ENCODE assay signal across 11 cellular contexts in the genomic region with DNA sequence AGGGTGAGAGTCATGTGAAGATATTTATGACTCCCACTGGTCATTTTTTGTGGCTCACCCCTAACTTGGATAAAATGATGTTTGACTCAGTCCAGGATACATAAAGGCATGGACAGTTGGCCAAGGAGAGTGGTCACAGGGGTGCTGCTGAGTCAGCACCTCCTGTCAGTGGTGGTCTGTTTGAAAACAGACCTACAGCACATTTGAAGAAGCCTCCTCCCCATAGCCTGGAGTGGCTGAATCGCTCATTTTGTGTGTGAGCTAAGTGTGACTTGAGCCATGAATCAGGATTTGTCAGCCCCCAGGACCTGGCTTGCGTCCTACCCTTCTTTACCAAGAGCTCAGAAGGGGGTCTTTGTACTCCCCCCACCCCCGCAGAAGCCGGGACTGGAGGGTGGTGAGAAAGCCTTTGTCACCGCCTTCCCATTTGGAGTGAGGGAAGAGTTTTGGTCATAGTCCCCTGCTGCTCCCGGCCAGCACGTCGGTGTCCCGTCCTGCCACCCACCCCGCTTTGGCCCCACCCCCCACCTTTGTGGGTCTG. TPM values are rescaled to one million over a fixed set of nuclear protein-coding genes. Genes with fewer than 3 reads are reported as not detected.
A peak's percentile ranks its signal among the peaks of the same experiment; 100 is the strongest.
DNase-seq lines count a peak whose midpoint lies in the region; ATAC-seq and TF ChIP-seq lines count a peak whose summit lies in the region.
"Had no signal": no experiment of that assay in that cellular context is flagged by ENCODE, and none has a peak within 500 bp of the region (broad histone marks: within the 10 kb centered on the region; RNA-seq: fewer than 3 reads in every experiment).

No MANE protein-coding gene starts in this region.

- H3K4me1 Mint-ChIP-seq in WTC11 (peaks cover 74% of the 10 kb centered on the region), glutamatergic neuron (ENCODE audit: low read depth, unreplicated experiment) (peaks cover 54% of the 10 kb centered on the region)

- CTCF ChIA-PET in HEK293 (lab: Yijun Ruan, JAX), result interaction anchor here (0.7 to 2.3 kb wide), 3 partner anchors 7 to 470 kb away, joined by 3 to 6 read pairs (median 3); no protein-coding TSS in a partner anchor
- CTCF ChIA-PET in WTC11 (lab: Charles Lee), result interaction anchor here (1.1 to 1.2 kb wide), 2 partner anchors 80 to 193 kb away, joined by 3 to 5 read pairs; no protein-coding TSS in a partner anchor

- H3K27me3 Mint-ChIP-seq in WTC11 (ENCODE audit: low read depth) (no peaks in the 10 kb centered on the region), glutamatergic neuron (ENCODE audit: unreplicated experiment) (no peaks in the 10 kb centered on the region)

- DNase-seq in WTC11 (ENCODE audit: low spot score) (peak; percentile 42), glutamatergic neuron (no peak), stromal cell of bone marrow (ENCODE audit: low read depth) (peak; percentile 94), globus pallidus (ENCODE audit: low spot score) (no peak), BE2C (no peak)
- DNase-seq: effector CD8-positive, alpha-beta T cell; T-cell had no signal

- H3K4me3 ChIP-seq in HEK293 (ENCODE audit: low read depth, low read length), result no peak overlapping the region; the same call in 1 of the 2 replicates
- H3K4me3 ChIP-seq in BE2C (ENCODE audit: low read depth, low read length), result no peak overlapping the region

- H3K4me1 ChIP-seq in HEK293 (ENCODE audit: control insufficient read depth, insufficient read depth, low read length), result peaks cover 61% of the 10 kb centered on the region
- peaks cover 23% of the 10 kb centered on the region for H3K4me1 ChIP-seq in BE2C

- no peaks in the 10 kb centered on the region for H3K9me3 Mint-ChIP-seq in WTC11
- peaks cover 2% of the 10 kb centered on the region for H3K9me3 Mint-ChIP-seq in glutamatergic neuron (ENCODE audit: unreplicated experiment)
- H3K9me3 Mint-ChIP-seq: activated T-helper 1 cell treated with anti-CD3 and anti-CD28 coated beads, Interleukin-12 subunit alpha, Interleukin-12 subunit beta, Interleukin-2, Interleukin-4 antibody, amounts not matched to agents 30 ng/mL and 10 ng/mL and 1 ng/mL, durations not matched to agents 14 hours and 24 hours and 36 hours; T-cell had no signal

- no peaks in the 10 kb centered on the region for H3K9me3 ChIP-seq in HEK293 (ENCODE audit: control insufficient read depth, insufficient read depth, low read depth, low read length)
- no peaks in the 10 kb centered on the region for H3K9me3 ChIP-seq in BE2C

- H3K36me3 ChIP-seq in HEK293 (ENCODE audit: control insufficient read depth in 2 of 2, insufficient read depth in 1 of 2, low read length in 2 of 2), result no peaks in the 10 kb centered on the region
- H3K36me3 ChIP-seq in BE2C, result no peaks in the 10 kb centered on the region

- H3K4me3 Mint-ChIP-seq in WTC11 (peak overlapping the region; percentile 17; the same call in 1 of the 2 replicates), glutamatergic neuron (ENCODE audit: unreplicated experiment) (no peak overlapping the region)
- H3K4me3 Mint-ChIP-seq: activated T-helper 1 cell treated with anti-CD3 and anti-CD28 coated beads, Interleukin-12 subunit alpha, Interleukin-12 subunit beta, Interleukin-2, Interleukin-4 antibody, amounts not matched to agents 30 ng/mL and 10 ng/mL and 1 ng/mL, durations not matched to agents 14 hours and 24 hours and 36 hours; T-cell had no signal

- ATAC-seq in WTC11, result peak; percentile 35
- ATAC-seq in GM18861 (IDR thresholded peaks at IDR 0.05; ENCODE audit: unreplicated experiment), result no peak
- no peak for ATAC-seq in GM18502 (IDR thresholded peaks at IDR 0.05; ENCODE audit: poor library complexity, unreplicated experiment)
- ATAC-seq: T-cell had no signal

- H3K36me3 Mint-ChIP-seq in WTC11, result no peaks in the 10 kb centered on the region
- no peaks in the 10 kb centered on the region for H3K36me3 Mint-ChIP-seq in glutamatergic neuron (ENCODE audit: unreplicated experiment)
- H3K36me3 Mint-ChIP-seq: T-cell had no signal

- peak overlapping the region; percentile 2; the same call in 1 of the 2 replicates for H3K27ac ChIP-seq in HEK293 (ENCODE audit: extremely low read depth, low read depth, low read length)

- POLR2A ChIA-PET in HEK293 (lab: Yijun Ruan, JAX) (interaction anchor here (0.9 kb wide), 1 partner anchor 40 kb away, joined by 4 read pairs; no protein-coding TSS in a partner anchor), WTC11 (lab: Charles Lee) (no interaction called here)

- no peaks in the 10 kb centered on the region for H3K27me3 ChIP-seq in BE2C

- H3K27ac Mint-ChIP-seq in WTC11, result peak overlapping the region; percentile 29; the same call in 1 of the 2 replicates
- H3K27ac Mint-ChIP-seq in glutamatergic neuron (ENCODE audit: unreplicated experiment), result peak overlapping the region; percentile 48
- H3K27ac Mint-ChIP-seq: activated T-helper 1 cell treated with anti-CD3 and anti-CD28 coated beads, Interleukin-12 subunit alpha, Interleukin-12 subunit beta, Interleukin-2, Interleukin-4 antibody, amounts not matched to agents 30 ng/mL and 10 ng/mL and 1 ng/mL, durations not matched to agents 14 hours and 24 hours and 36 hours; T-cell had no signal

- no peak for TF ChIP-seq CTCF in HEK293 (tag by site-specific recombination; IDR thresholded peaks at IDR 0.05)
- TF ChIP-seq CTCF in WTC11 (IDR thresholded peaks at IDR 0.05), result no peak
- TF ChIP-seq CTCF in glutamatergic neuron (IDR thresholded peaks at IDR 0.05; ENCODE audit: partially characterized antibody, unreplicated experiment), result no peak
- TF ChIP-seq CTCF in BE2C (IDR thresholded peaks at IDR 0.05; ENCODE audit: low read depth, low read length), result no peak

TF ChIP-seq in HEK293, 187 proteins besides CTCF, POLR2A, EP300 and RAD21 (continues in another document):
- TF ChIP-seq GLI4 (tag by site-specific recombination; IDR thresholded peaks at IDR 0.05) (no peak), GLIS2 (tag by site-specific recombination; IDR thresholded peaks at IDR 0.05) (peak; percentile 94)

TF ChIP-seq in WTC11, 78 proteins besides CTCF, POLR2A, EP300 and RAD21:
- TF ChIP-seq ZNF423 (CRISPR knock-in tag; IDR thresholded peaks at IDR 0.05) (peak; percentile 56), FOXP1 (CRISPR knock-in tag; IDR thresholded peaks at IDR 0.05; ENCODE audit: borderline replicate concordance) (no peak), FOXJ3 (CRISPR knock-in tag; IDR thresholded peaks at IDR 0.05; ENCODE audit: borderline replicate concordance) (no peak)
- TF ChIP-seq, protein P1, sequence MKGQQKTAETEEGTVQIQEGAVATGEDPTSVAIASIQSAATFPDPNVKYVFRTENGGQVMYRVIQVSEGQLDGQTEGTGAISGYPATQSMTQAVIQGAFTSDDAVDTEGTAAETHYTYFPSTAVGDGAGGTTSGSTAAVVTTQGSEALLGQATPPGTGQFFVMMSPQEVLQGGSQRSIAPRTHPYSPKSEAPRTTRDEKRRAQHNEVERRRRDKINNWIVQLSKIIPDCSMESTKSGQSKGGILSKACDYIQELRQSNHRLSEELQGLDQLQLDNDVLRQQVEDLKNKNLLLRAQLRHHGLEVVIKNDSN (CRISPR knock-in tag; IDR thresholded peaks at IDR 0.05), result no peak
TF ChIP-seq in WTC11: peak in this region for 1.

RNA-seq across cellular contexts. Expression of a gene that starts 35.6 kb away (rescaled TPM):
- total RNA-seq in WTC11 (2021) (69.2 to 88.8 TPM (median 73.5 TPM) in 3 replicates), glutamatergic neuron (ENCODE audit: unreplicated experiment) (281 TPM)
- 169 TPM for polyA plus RNA-seq in BE2C (2012; ENCODE audit: insufficient read depth, insufficient read length, low read depth)

Comparison
In these comparisons a context has a peak if more than half of its experiments do, and no peak if none do; other contexts are left out.
1. DNase-seq: peak in WTC11 (single experiment) and stromal cell of bone marrow (single experiment); none in glutamatergic neuron (single experiment), globus pallidus (single experiment) and BE2C (single experiment).